In the genomic region with DNA sequence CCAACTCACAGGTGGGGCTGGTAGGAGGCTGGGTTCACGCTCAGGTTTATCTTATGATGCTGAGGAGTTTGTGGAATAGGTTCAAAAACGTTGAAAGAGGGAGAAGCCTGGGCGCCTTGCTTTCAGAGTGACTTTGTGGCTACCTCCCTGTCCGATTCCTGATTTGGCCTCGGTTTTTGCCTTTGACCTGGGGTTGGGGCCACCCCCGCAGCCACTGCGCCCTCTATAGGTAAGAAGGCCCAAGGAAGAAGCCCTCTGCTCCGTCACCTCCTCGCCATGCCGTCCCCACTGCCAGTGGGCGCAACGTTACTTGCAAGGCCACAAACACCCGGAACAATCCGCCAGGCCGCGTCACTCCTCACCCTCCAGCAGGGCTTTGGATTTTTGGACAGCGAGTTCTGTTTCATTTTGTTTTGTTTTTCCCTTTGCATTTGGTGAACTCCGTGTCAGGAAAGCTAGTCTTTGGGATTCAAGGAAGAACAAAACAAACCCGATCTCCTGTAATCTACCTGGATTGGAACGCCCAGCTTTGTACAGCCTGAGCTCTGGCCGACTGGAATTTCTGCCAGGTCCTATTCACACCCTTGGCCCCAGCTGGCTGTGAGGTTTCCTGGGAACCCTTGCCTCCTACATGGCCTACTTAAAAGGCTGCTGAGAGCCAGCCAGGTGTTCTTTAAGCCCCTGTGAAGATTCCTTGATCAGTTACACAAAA, we compare ENCODE assay signal across 1 cellular context.
TF ChIP-seq lines count a peak whose summit lies in the region.

No MANE protein-coding gene starts in this region.

TF ChIP-seq in K562, 482 proteins besides CTCF, POLR2A, EP300 and RAD21 (continued from another document and continues in another):
- TF ChIP-seq DPF2 (IDR thresholded peaks at IDR 0.05): no peak
- peak; percentile 87 for TF ChIP-seq EGR1 (conservative IDR thresholded peaks at IDR 0.05)
- TF ChIP-seq, protein P1, sequence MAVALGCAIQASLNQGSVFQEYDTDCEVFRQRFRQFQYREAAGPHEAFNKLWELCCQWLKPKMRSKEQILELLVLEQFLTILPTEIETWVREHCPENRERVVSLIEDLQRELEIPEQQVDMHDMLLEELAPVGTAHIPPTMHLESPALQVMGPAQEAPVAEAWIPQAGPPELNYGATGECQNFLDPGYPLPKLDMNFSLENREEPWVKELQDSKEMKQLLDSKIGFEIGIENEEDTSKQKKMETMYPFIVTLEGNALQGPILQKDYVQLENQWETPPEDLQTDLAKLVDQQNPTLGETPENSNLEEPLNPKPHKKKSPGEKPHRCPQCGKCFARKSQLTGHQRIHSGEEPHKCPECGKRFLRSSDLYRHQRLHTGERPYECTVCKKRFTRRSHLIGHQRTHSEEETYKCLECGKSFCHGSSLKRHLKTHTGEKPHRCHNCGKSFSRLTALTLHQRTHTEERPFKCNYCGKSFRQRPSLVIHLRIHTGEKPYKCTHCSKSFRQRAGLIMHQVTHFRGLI (CRISPR knock-in tag; IDR thresholded peaks at IDR 0.05): no peak
- peak in 1 of 3 experiments; percentile 29 for TF ChIP-seq YY1 (IDR thresholded peaks at IDR 0.05; ENCODE audit: borderline replicate concordance in 1 of 3, control insufficient read depth in 1 of 3, extremely low read depth in 1 of 3, insufficient read depth in 3 of 3, insufficient read length in 1 of 3, insufficient replicate concordance in 2 of 3, low read depth in 1 of 3, low read length in 2 of 3)
- peak in 1 of 2 experiments; percentile 68; a peak in 2 of 4 replicates for TF ChIP-seq MAZ (CRISPR knock-in tag; conservative IDR thresholded peaks at IDR 0.05 in 1 of 2, IDR thresholded peaks at IDR 0.05 in 1 of 2)
- TF ChIP-seq POLR2H (tag; IDR thresholded peaks at IDR 0.05; ENCODE audit: low read depth): no peak
- no peak for TF ChIP-seq CHCHD3 (CRISPR knock-in tag; IDR thresholded peaks at IDR 0.05)
- TF ChIP-seq CC2D1A (IDR thresholded peaks at IDR 0.05): no peak
- TF ChIP-seq, protein P2, sequence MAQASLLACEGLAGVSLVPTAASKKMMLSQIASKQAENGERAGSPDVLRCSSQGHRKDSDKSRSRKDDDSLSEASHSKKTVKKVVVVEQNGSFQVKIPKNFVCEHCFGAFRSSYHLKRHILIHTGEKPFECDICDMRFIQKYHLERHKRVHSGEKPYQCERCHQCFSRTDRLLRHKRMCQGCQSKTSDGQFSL (CRISPR knock-in tag; IDR thresholded peaks at IDR 0.05): no peak
- TF ChIP-seq, protein P2 (tag; IDR thresholded peaks at IDR 0.05): no peak
- no peak for TF ChIP-seq FOSL1 (tag; conservative IDR thresholded peaks at IDR 0.05)
- no peak for TF ChIP-seq CCNT2 (IDR thresholded peaks at IDR 0.05; ENCODE audit: borderline replicate concordance, extremely low read depth, insufficient read length, low read depth, low read length)
- TF ChIP-seq, protein P3, sequence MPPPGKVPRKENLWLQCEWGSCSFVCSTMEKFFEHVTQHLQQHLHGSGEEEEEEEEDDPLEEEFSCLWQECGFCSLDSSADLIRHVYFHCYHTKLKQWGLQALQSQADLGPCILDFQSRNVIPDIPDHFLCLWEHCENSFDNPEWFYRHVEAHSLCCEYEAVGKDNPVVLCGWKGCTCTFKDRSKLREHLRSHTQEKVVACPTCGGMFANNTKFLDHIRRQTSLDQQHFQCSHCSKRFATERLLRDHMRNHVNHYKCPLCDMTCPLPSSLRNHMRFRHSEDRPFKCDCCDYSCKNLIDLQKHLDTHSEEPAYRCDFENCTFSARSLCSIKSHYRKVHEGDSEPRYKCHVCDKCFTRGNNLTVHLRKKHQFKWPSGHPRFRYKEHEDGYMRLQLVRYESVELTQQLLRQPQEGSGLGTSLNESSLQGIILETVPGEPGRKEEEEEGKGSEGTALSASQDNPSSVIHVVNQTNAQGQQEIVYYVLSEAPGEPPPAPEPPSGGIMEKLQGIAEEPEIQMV (tag; conservative IDR thresholded peaks at IDR 0.05; ENCODE audit: low read depth): no peak
- TF ChIP-seq NUFIP1 (IDR thresholded peaks at IDR 0.05; ENCODE audit: partially characterized antibody): no peak
- TF ChIP-seq ZNF57 (CRISPR knock-in tag; IDR thresholded peaks at IDR 0.05): no peak
- TF ChIP-seq, protein P4, sequence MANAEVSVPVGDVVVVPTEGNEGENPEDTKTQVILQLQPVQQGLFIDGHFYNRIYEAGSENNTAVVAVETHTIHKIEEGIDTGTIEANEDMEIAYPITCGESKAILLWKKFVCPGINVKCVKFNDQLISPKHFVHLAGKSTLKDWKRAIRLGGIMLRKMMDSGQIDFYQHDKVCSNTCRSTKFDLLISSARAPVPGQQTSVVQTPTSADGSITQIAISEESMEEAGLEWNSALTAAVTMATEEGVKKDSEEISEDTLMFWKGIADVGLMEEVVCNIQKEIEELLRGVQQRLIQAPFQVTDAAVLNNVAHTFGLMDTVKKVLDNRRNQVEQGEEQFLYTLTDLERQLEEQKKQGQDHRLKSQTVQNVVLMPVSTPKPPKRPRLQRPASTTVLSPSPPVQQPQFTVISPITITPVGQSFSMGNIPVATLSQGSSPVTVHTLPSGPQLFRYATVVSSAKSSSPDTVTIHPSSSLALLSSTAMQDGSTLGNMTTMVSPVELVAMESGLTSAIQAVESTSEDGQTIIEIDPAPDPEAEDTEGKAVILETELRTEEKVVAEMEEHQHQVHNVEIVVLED (CRISPR knock-in tag; IDR thresholded peaks at IDR 0.05): no peak
- no peak for TF ChIP-seq ZC3H8 (IDR thresholded peaks at IDR 0.05)
- no peak for TF ChIP-seq ZSCAN32 (CRISPR knock-in tag; IDR thresholded peaks at IDR 0.05)
- no peak for TF ChIP-seq IRF2 (CRISPR knock-in tag; IDR thresholded peaks at IDR 0.05)
- no peak for TF ChIP-seq ZNF239 (CRISPR knock-in tag; IDR thresholded peaks at IDR 0.05)
- TF ChIP-seq, protein P5, sequence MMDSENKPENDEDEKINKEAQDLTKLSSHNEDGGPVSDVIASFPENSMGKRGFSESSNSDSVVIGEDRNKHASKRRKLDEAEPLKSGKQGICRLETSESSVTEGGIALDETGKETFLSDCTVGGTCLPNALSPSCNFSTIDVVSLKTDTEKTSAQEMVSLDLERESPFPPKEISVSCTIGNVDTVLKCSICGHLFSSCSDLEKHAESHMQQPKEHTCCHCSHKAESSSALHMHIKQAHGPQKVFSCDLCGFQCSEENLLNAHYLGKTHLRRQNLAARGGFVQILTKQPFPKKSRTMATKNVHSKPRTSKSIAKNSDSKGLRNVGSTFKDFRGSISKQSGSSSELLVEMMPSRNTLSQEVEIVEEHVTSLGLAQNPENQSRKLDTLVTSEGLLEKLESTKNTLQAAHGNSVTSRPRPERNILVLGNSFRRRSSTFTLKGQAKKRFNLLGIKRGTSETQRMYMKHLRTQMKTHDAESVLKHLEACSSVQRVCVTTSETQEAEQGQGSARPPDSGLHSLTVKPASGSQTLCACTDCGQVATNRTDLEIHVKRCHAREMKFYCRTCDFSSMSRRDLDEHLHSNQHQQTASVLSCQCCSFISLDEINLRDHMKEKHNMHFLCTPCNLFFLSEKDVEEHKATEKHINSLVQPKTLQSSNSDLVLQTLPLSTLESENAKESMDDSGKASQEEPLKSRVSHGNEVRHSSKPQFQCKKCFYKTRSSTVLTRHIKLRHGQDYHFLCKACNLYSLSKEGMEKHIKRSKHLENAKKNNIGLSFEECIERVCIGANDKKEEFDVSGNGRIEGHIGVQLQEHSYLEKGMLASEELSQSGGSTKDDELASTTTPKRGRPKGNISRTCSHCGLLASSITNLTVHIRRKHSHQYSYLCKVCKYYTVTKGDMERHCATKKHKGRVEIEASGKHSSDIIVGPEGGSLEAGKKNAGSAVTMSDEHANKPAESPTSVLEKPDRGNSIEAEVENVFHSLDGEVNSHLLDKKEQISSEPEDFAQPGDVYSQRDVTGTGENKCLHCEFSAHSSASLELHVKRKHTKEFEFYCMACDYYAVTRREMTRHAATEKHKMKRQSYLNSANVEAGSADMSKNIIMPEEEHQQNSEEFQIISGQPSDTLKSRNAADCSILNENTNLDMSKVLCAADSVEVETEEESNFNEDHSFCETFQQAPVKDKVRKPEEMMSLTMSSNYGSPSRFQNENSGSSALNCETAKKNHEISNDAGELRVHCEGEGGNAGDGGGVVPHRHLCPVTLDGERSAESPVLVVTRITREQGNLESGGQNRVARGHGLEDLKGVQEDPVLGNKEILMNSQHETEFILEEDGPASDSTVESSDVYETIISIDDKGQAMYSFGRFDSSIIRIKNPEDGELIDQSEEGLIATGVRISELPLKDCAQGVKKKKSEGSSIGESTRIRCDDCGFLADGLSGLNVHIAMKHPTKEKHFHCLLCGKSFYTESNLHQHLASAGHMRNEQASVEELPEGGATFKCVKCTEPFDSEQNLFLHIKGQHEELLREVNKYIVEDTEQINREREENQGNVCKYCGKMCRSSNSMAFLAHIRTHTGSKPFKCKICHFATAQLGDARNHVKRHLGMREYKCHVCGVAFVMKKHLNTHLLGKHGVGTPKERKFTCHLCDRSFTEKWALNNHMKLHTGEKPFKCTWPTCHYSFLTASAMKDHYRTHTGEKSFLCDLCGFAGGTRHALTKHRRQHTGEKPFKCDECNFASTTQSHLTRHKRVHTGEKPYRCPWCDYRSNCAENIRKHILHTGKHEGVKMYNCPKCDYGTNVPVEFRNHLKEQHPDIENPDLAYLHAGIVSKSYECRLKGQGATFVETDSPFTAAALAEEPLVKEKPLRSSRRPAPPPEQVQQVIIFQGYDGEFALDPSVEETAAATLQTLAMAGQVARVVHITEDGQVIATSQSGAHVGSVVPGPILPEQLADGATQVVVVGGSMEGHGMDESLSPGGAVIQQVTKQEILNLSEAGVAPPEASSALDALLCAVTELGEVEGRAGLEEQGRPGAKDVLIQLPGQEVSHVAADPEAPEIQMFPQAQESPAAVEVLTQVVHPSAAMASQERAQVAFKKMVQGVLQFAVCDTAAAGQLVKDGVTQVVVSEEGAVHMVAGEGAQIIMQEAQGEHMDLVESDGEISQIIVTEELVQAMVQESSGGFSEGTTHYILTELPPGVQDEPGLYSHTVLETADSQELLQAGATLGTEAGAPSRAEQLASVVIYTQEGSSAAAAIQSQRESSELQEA (IDR thresholded peaks at IDR 0.05; ENCODE audit: low read depth): no peak
- TF ChIP-seq ZNF551 (CRISPR knock-in tag; IDR thresholded peaks at IDR 0.05): no peak
- TF ChIP-seq ZNF589 (CRISPR knock-in tag; IDR thresholded peaks at IDR 0.05; ENCODE audit: low read depth): no peak
- no peak for TF ChIP-seq KHSRP (IDR thresholded peaks at IDR 0.05)
- no peak for TF ChIP-seq XRCC3 (IDR thresholded peaks at IDR 0.05)
- TF ChIP-seq, protein P6, sequence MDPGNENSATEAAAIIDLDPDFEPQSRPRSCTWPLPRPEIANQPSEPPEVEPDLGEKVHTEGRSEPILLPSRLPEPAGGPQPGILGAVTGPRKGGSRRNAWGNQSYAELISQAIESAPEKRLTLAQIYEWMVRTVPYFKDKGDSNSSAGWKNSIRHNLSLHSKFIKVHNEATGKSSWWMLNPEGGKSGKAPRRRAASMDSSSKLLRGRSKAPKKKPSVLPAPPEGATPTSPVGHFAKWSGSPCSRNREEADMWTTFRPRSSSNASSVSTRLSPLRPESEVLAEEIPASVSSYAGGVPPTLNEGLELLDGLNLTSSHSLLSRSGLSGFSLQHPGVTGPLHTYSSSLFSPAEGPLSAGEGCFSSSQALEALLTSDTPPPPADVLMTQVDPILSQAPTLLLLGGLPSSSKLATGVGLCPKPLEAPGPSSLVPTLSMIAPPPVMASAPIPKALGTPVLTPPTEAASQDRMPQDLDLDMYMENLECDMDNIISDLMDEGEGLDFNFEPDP (CRISPR knock-in tag; IDR thresholded peaks at IDR 0.05): no peak
- TF ChIP-seq MTF1 (CRISPR knock-in tag; IDR thresholded peaks at IDR 0.05; ENCODE audit: borderline replicate concordance): no peak
- no peak for TF ChIP-seq SAFB2 (IDR thresholded peaks at IDR 0.05; ENCODE audit: borderline replicate concordance, low read depth, low read length, severe bottlenecking)
- TF ChIP-seq XRCC5 (IDR thresholded peaks at IDR 0.05; ENCODE audit: low read depth, low read length): no peak
- TF ChIP-seq MED1 (CRISPR knock-in tag; IDR thresholded peaks at IDR 0.05; ENCODE audit: borderline replicate concordance): no peak
- TF ChIP-seq CREM (IDR thresholded peaks at IDR 0.05; ENCODE audit: low read depth): peak; percentile 38; the same call in 1 of the 2 replicates
- no peak for TF ChIP-seq ZNF311 (CRISPR knock-in tag; IDR thresholded peaks at IDR 0.05)
- no peak for TF ChIP-seq SMAD4 (CRISPR knock-in tag; conservative IDR thresholded peaks at IDR 0.05)
- TF ChIP-seq GABPA (tag; conservative IDR thresholded peaks at IDR 0.05; ENCODE audit: low read depth): no peak
- TF ChIP-seq MCM5 (IDR thresholded peaks at IDR 0.05; ENCODE audit: low read depth): no peak
- TF ChIP-seq, protein P7, sequence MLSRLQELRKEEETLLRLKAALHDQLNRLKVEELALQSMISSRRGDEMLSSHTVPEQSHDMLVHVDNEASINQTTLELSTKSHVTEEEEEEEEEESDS (CRISPR knock-in tag; IDR thresholded peaks at IDR 0.05): no peak
- TF ChIP-seq, protein P8, sequence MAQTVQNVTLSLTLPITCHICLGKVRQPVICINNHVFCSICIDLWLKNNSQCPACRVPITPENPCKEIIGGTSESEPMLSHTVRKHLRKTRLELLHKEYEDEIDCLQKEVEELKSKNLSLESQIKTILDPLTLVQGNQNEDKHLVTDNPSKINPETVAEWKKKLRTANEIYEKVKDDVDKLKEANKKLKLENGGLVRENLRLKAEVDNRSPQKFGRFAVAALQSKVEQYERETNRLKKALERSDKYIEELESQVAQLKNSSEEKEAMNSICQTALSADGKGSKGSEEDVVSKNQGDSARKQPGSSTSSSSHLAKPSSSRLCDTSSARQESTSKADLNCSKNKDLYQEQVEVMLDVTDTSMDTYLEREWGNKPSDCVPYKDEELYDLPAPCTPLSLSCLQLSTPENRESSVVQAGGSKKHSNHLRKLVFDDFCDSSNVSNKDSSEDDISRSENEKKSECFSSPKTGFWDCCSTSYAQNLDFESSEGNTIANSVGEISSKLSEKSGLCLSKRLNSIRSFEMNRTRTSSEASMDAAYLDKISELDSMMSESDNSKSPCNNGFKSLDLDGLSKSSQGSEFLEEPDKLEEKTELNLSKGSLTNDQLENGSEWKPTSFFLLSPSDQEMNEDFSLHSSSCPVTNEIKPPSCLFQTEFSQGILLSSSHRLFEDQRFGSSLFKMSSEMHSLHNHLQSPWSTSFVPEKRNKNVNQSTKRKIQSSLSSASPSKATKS (CRISPR knock-in tag; IDR thresholded peaks at IDR 0.05): no peak
- no peak for TF ChIP-seq BACH1 (tag; IDR thresholded peaks at IDR 0.05)
- TF ChIP-seq PTTG1 (tag; IDR thresholded peaks at IDR 0.05; ENCODE audit: low read depth): no peak
- no peak for TF ChIP-seq ZNF696 (CRISPR knock-in tag; conservative IDR thresholded peaks at IDR 0.05)
- TF ChIP-seq HDAC3 (IDR thresholded peaks at IDR 0.05; ENCODE audit: borderline replicate concordance, partially characterized antibody): no peak
- no peak for TF ChIP-seq ZNF764 (CRISPR knock-in tag; IDR thresholded peaks at IDR 0.05; ENCODE audit: low read depth)
- TF ChIP-seq, protein P9, sequence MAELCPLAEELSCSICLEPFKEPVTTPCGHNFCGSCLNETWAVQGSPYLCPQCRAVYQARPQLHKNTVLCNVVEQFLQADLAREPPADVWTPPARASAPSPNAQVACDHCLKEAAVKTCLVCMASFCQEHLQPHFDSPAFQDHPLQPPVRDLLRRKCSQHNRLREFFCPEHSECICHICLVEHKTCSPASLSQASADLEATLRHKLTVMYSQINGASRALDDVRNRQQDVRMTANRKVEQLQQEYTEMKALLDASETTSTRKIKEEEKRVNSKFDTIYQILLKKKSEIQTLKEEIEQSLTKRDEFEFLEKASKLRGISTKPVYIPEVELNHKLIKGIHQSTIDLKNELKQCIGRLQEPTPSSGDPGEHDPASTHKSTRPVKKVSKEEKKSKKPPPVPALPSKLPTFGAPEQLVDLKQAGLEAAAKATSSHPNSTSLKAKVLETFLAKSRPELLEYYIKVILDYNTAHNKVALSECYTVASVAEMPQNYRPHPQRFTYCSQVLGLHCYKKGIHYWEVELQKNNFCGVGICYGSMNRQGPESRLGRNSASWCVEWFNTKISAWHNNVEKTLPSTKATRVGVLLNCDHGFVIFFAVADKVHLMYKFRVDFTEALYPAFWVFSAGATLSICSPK (IDR thresholded peaks at IDR 0.05; ENCODE audit: borderline replicate concordance): no peak
